13 cellular contexts compared by ENCODE assay signal in genomic region chr6:166393535-166393823, GRCh38. TPM values are rescaled to one million over a fixed set of nuclear protein-coding genes. Genes with fewer than 3 reads are reported as not detected.
A peak's percentile ranks its signal among the peaks of the same experiment; 100 is the strongest.
DNase-seq lines count a peak whose midpoint lies in the region; ATAC-seq and TF ChIP-seq lines count a peak whose summit lies in the region.
"Had no signal": no experiment of that assay in that cellular context is flagged by ENCODE, and none has a peak within 500 bp of the region (broad histone marks: within the 10 kb centered on the region; RNA-seq: fewer than 3 reads in every experiment).

No MANE protein-coding gene starts in this region.

- 0 out of 2 replicates have a peak, but pooled peaks cover 3% of the 10 kb centered on the region for H3F3A ChIP-seq in GM23338 (replicated peaks; ENCODE audit: low read depth)

- peaks cover 8% of the 10 kb centered on the region; the same call in 1 of the 2 replicates for H3K27me3 ChIP-seq in GM23338 (ENCODE audit: insufficient read depth)

- ATAC-seq in GM23338: peak; percentile 89

- H3K9me2 ChIP-seq in GM23338 (ENCODE audit: insufficient read depth): no peaks in the 10 kb centered on the region

- H3K4me3 Mint-ChIP-seq in activated CD4-positive, alpha-beta T cell treated with anti-CD3 and anti-CD28 coated beads, Interleukin-2, amount 10 ng/mL, durations not matched to agents 24 days and 14 days: no peak overlapping the region
- H3K4me3 Mint-ChIP-seq in GM23338: no peak overlapping the region
- H3K4me3 Mint-ChIP-seq: B cell; CD4-positive, alpha-beta T cell; HFFc6 had no signal

- no peaks in the 10 kb centered on the region for H3K36me3 ChIP-seq in GM23338 (ENCODE audit: insufficient read depth)

- peaks cover 20% of the 10 kb centered on the region for H3K27me3 Mint-ChIP-seq in activated CD4-positive, alpha-beta T cell treated with anti-CD3 and anti-CD28 coated beads, Interleukin-2, amount 10 ng/mL, durations not matched to agents 24 days and 14 days
- H3K27me3 Mint-ChIP-seq in GM23338 (ENCODE audit: insufficient read depth, low read depth, poor library complexity): peaks cover 6% of the 10 kb centered on the region

- H2AFZ ChIP-seq in GM23338: 0 out of 2 replicates have a peak overlapping the region, but pooled peaks have one; percentile 28

- no peak overlapping the region for H3K27ac ChIP-seq in GM23338 (ENCODE audit: low read depth)
- H3K27ac ChIP-seq: HL-60 had no signal

- H3K79me2 ChIP-seq in GM23338 (replicated peaks; ENCODE audit: insufficient read depth): no peaks in the 10 kb centered on the region

- 0 out of 2 replicates have a peak overlapping the region, but pooled peaks have one; percentile 20 for H3K4me2 ChIP-seq in GM23338

- H3K36me3 Mint-ChIP-seq in activated CD4-positive, alpha-beta T cell treated with anti-CD3 and anti-CD28 coated beads, Interleukin-2, amount 10 ng/mL, durations not matched to agents 24 days and 14 days (ENCODE audit: low read depth): no peaks in the 10 kb centered on the region
- no peaks in the 10 kb centered on the region; the same call in 2 of the 3 replicates for H3K36me3 Mint-ChIP-seq in GM23338 (ENCODE audit: low read depth)

- H4K20me1 ChIP-seq in GM23338 (replicated peaks; ENCODE audit: insufficient read depth): no peaks in the 10 kb centered on the region

- H3K4me3 ChIP-seq in GM23338 (peak overlapping the region; percentile 26; the same call in 1 of the 2 replicates), iPS-18c (ENCODE audit: insufficient read depth, low read depth, low read length) (peak overlapping the region; percentile 20; the same call in 1 of the 2 replicates)

- no peaks in the 10 kb centered on the region for H3K9me3 Mint-ChIP-seq in activated CD4-positive, alpha-beta T cell treated with anti-CD3 and anti-CD28 coated beads, Interleukin-2, amount 10 ng/mL, durations not matched to agents 24 days and 14 days
- no peaks in the 10 kb centered on the region for H3K9me3 Mint-ChIP-seq in GM23338
- H3K9me3 Mint-ChIP-seq: CD4-positive, alpha-beta T cell; HFFc6 had no signal

- intact Hi-C loops in activated CD4-positive, alpha-beta T cell treated with anti-CD3 and anti-CD28 coated beads, Interleukin-2, amount 10 ng/mL, durations not matched to agents 24 days and 14 days (cut with micrococcal nuclease): no loop called here

- H3K9me3 ChIP-seq in iPS-18c (ENCODE audit: control insufficient read depth, insufficient read depth, low read length): no peaks in the 10 kb centered on the region

- TF ChIP-seq CTCF in GM23338 (conservative IDR thresholded peaks at IDR 0.05; ENCODE audit: low read depth in 2 of 2): no peak

- H3K4me1 ChIP-seq in GM23338 (ENCODE audit: insufficient read depth): peaks cover 12% of the 10 kb centered on the region

- no peaks in the 10 kb centered on the region for H3K4me1 Mint-ChIP-seq in activated CD4-positive, alpha-beta T cell treated with anti-CD3 and anti-CD28 coated beads, Interleukin-2, amount 10 ng/mL, durations not matched to agents 24 days and 14 days
- H3K4me1 Mint-ChIP-seq in GM23338: peaks cover 12% of the 10 kb centered on the region
- H3K4me1 Mint-ChIP-seq: B cell had no signal

- no peak overlapping the region for H3K27ac Mint-ChIP-seq in activated CD4-positive, alpha-beta T cell treated with anti-CD3 and anti-CD28 coated beads, Interleukin-2, amount 10 ng/mL, durations not matched to agents 24 days and 14 days
- no peak overlapping the region for H3K27ac Mint-ChIP-seq in GM23338
- H3K27ac Mint-ChIP-seq: B cell; CD4-positive, alpha-beta T cell; HFFc6 had no signal

- DNase-seq in activated CD4-positive, alpha-beta T cell treated with anti-CD3 and anti-CD28 coated beads, Interleukin-2, amount 10 ng/mL, durations not matched to agents 24 days and 14 days: peak; percentile 37
- DNase-seq in activated CD4-positive, alpha-beta T cell treated with anti-CD3 and anti-CD28 coated beads for 48 hours: no peak
- DNase-seq in GM23338 (ENCODE audit: low spot score): peak; percentile 36
- DNase-seq in NCI-H1105 treated with DMSO at 0.1 percent for 48 hours (lab: John Stamatoyannopoulos, UW): no peak
- no peak for DNase-seq in NCI-H2081 (lab: John Stamatoyannopoulos, UW)
- no peak for DNase-seq in NAMALWA (ENCODE audit: low spot score)
- DNase-seq: C1 segment of cervical spinal cord; CD4-positive, alpha-beta T cell; HCEC 1CT; HFFc6 had no signal

TF ChIP-seq in GM23338, 12 proteins besides CTCF, POLR2A, EP300 and RAD21:
- TF ChIP-seq STAT1 (IDR thresholded peaks at IDR 0.05; ENCODE audit: unreplicated experiment) (no peak), ZNF114 (CRISPR knock-in tag; IDR thresholded peaks at IDR 0.05) (no peak), POLR2AphosphoS5 (IDR thresholded peaks at IDR 0.05; ENCODE audit: low read depth) (no peak), EZH2phosphoT487 (IDR thresholded peaks at IDR 0.05; ENCODE audit: unreplicated experiment) (no peak), JUNB (IDR thresholded peaks at IDR 0.05; ENCODE audit: unreplicated experiment) (no peak), NANOG (IDR thresholded peaks at IDR 0.05; ENCODE audit: borderline replicate concordance) (no peak), CREB1 (CRISPR knock-in tag; IDR thresholded peaks at IDR 0.05; ENCODE audit: low read depth) (no peak)

RNA-seq across cellular contexts. Expression of gene MPC1, which starts 10.7 kb away (rescaled TPM):
- total RNA-seq in activated CD4-positive, alpha-beta T cell treated with anti-CD3 and anti-CD28 coated beads, Interleukin-2, amount 10 ng/mL, durations not matched to agents 24 days and 14 days: 17.1 and 18.1 TPM in 2 replicates
- 15.5 and 23.4 TPM in 2 replicates for total RNA-seq in GM23338 (2014; rRNA removed; shearing (Covaris generic))
- polyA plus RNA-seq in GM23338 (2016; fragmentation: Nextera tagmentation; extraction: Ambion mirVana): 39.4 and 41.9 TPM in 2 replicates

RNA-seq across cellular contexts. Expression of gene SFT2D1, which starts 51.1 kb away (rescaled TPM):
- 56.9 and 61.2 TPM in 2 replicates for total RNA-seq in activated CD4-positive, alpha-beta T cell treated with anti-CD3 and anti-CD28 coated beads, Interleukin-2, amount 10 ng/mL, durations not matched to agents 24 days and 14 days
- 74.7 and 110 TPM in 2 replicates for total RNA-seq in GM23338 (2014; rRNA removed; shearing (Covaris generic))
- polyA plus RNA-seq in GM23338 (2016; fragmentation: Nextera tagmentation; extraction: Ambion mirVana): 120 and 135 TPM in 2 replicates

Comparison
In these comparisons a context has a peak if more than half of its experiments do, and no peak if none do; other contexts are left out.
1. DNase-seq: peak in activated CD4-positive, alpha-beta T cell treated with anti-CD3 and anti-CD28 coated beads, Interleukin-2, amount 10 ng/mL, durations not matched to agents 24 days and 14 days (single experiment) and GM23338 (single experiment); none in activated CD4-positive, alpha-beta T cell treated with anti-CD3 and anti-CD28 coated beads for 48 hours (single experiment), NCI-H1105 treated with DMSO at 0.1 percent for 48 hours (single experiment), NCI-H2081 (0 of 2) and NAMALWA (single experiment).